6 cellular contexts compared by ENCODE assay signal in the genomic region with DNA sequence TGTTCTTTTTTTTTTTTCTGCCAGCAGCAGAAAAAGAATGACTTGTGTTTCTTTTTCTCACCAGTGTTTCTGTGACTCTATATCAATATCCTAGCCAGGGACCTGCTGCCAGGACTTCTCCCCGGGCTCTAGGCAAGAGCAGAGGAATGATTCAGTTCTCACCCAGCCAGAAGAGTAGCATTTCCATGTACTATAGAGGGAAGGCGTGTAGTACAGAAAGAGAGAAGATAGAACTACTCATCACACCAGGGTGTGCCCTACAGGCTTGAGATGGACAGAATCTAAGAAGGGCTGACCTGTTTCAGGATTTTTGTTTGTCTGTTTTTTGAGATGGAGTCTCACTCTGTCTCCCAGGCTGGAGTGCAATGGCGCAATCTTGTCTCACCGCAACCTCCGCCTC. TPM values are rescaled to one million over a fixed set of nuclear protein-coding genes. Genes with fewer than 3 reads are reported as not detected.
DNase-seq lines count a peak whose midpoint lies in the region; ATAC-seq, FAIRE-seq and TF ChIP-seq lines count a peak whose summit lies in the region.
"Not testable (repeated sequence)": the region's sequence is repeated elsewhere in the genome, so short reads cannot be mapped to it uniquely, and the experiment has no call there.

No MANE protein-coding gene starts in this region.

- H3K27me3 Mint-ChIP-seq in type B pancreatic cell: not testable (repeated sequence)

- H3K27ac Mint-ChIP-seq in type B pancreatic cell: peak overlapping the region; percentile 73

- TF ChIP-seq EP300 in K562 (IDR thresholded peaks at IDR 0.05; ENCODE audit: low read length): not testable (repeated sequence)

- 67% methylated on average over 4 of the region's 5 CpGs for WGBS in K562 (ENCODE audit: insufficient coverage, low coverage, missing lambda C conversion rate)
- 69 to 70% methylated on average over 5 of the region's 5 CpGs for WGBS in esophagus squamous epithelium, 2 donors

- not testable (repeated sequence) for H3K9me3 Mint-ChIP-seq in type B pancreatic cell

- H3K4me1 Mint-ChIP-seq in type B pancreatic cell (ENCODE audit: unreplicated experiment): not testable (repeated sequence)

- not testable (repeated sequence) for H3K27ac ChIP-seq in PC-3 (ENCODE audit: low read length); K562 (ENCODE audit: extremely low read depth, low read depth, low read length)
- peak overlapping the region in 3 of 4 donors; percentile 26 to 30 (median 30) for H3K27ac ChIP-seq in esophagus squamous epithelium
- peak overlapping the region; percentile 92 for H3K27ac ChIP-seq in neutrophil

- FAIRE-seq in K562 (lab: Jason Lieb, UNC): not testable (repeated sequence)

- intact Hi-C loops in PC-3 (cut with micrococcal nuclease); K562 (cut with micrococcal nuclease); esophagus squamous epithelium (cut with DNase I): not testable (repeated sequence)

- not testable (repeated sequence) for H3K4me3 Mint-ChIP-seq in type B pancreatic cell

- ATAC-seq in PC-3: peak; percentile 51
- not testable (repeated sequence) for ATAC-seq in K562

- CTCF ChIA-PET in PC-3 (lab: Charles Lee); K562 (lab: Yijun Ruan, JAX; ENCODE audit: low intra/inter-chr PET ratio): not testable (repeated sequence)

- H3K4me3 ChIP-seq in PC-3 (ENCODE audit: low read length); K562; epithelial cell of esophagus (ENCODE audit: low read length); esophagus squamous epithelium; neutrophil (ENCODE audit: low read depth in 1 of 2, low read length in 1 of 2): not testable (repeated sequence)

- BruUV-seq in PC-3 (replicated peaks; lab: Mats Ljungman, UMichigan); K562 (replicated peaks; lab: Mats Ljungman, UMichigan): not testable (repeated sequence)

- not testable (repeated sequence) for H3K4me2 ChIP-seq in PC-3 (ENCODE audit: low read length); K562 (ENCODE audit: insufficient read depth, low read length)

- H3K79me2 ChIP-seq in PC-3 (ENCODE audit: low read length); K562 (ENCODE audit: control insufficient read depth, insufficient read depth, low read length): not testable (repeated sequence)

- not testable (repeated sequence) for H3F3A ChIP-seq in PC-3 (ENCODE audit: low read length, unreplicated experiment)

- not testable (repeated sequence) for H4K20me1 ChIP-seq in PC-3 (ENCODE audit: low read length); K562 (replicated peaks; ENCODE audit: control insufficient read depth, insufficient read depth, low read length)

- not testable (repeated sequence) for H3K9ac ChIP-seq in PC-3 (ENCODE audit: low read length); K562 (ENCODE audit: insufficient read depth in 1 of 2, low read depth in 2 of 2, low read length in 2 of 2)

- not testable (repeated sequence) for H3K9me1 ChIP-seq in K562 (ENCODE audit: control insufficient read depth, insufficient read depth, low read length)

- not testable (repeated sequence) for H3K27me3 ChIP-seq in PC-3 (ENCODE audit: low read length); K562 (ENCODE audit: control insufficient read depth in 2 of 2, insufficient read depth in 2 of 2, low read length in 2 of 2); esophagus squamous epithelium; neutrophil

- POLR2A ChIA-PET in PC-3 (lab: Charles Lee; ENCODE audit: unreplicated experiment); K562 (lab: Yijun Ruan, JAX): not testable (repeated sequence)

- not testable (repeated sequence) for H3K36me3 ChIP-seq in PC-3 (ENCODE audit: low read depth, low read length); K562 (ENCODE audit: control insufficient read depth, insufficient read depth, low read length); esophagus squamous epithelium; neutrophil

- TF ChIP-seq POLR2A in K562 (conservative IDR thresholded peaks at IDR 0.05); esophagus squamous epithelium (IDR thresholded peaks at IDR 0.05): not testable (repeated sequence)

- H3K4me1 ChIP-seq in PC-3 (ENCODE audit: insufficient read depth, low read length); K562 (replicated peaks in 1 of 2; ENCODE audit: control insufficient read depth in 2 of 2, insufficient read depth in 2 of 2, low read length in 2 of 2); esophagus squamous epithelium: not testable (repeated sequence)
- peaks cover 63 to 66% of the 10 kb centered on the region in 2 experiments for H3K4me1 ChIP-seq in neutrophil (ENCODE audit: control insufficient read depth in 1 of 2, insufficient read depth in 1 of 2, low read depth in 1 of 2, low read length in 1 of 2)

- not testable (repeated sequence) for H3K9me2 ChIP-seq in PC-3 (replicated peaks; ENCODE audit: low read length)

- H3K9me3 ChIP-seq in PC-3 (ENCODE audit: low read length); K562 (replicated peaks; ENCODE audit: control insufficient read depth, insufficient read depth, low read depth, low read length); esophagus squamous epithelium; neutrophil: not testable (repeated sequence)

- H3K36me3 Mint-ChIP-seq in type B pancreatic cell: not testable (repeated sequence)

- TF ChIP-seq RAD21 in K562 (CRISPR knock-in tag; conservative IDR thresholded peaks at IDR 0.05 in 1 of 2, IDR thresholded peaks at IDR 0.05 in 1 of 2): not testable (repeated sequence)

- DNase-seq in PC-3; K562 (ENCODE audit: extremely low read depth in 1 of 4, low spot score in 3 of 4); esophagus squamous epithelium (lab: John Stamatoyannopoulos, UW); type B pancreatic cell (ENCODE audit: extremely low spot score, unreplicated experiment): not testable (repeated sequence)
- DNase-seq in epithelial cell of esophagus (ENCODE audit: low read depth): peak; percentile 74

- not testable (repeated sequence) for TF ChIP-seq CTCF in PC-3 (conservative IDR thresholded peaks at IDR 0.05; ENCODE audit: low read depth, low read length); K562 (IDR thresholded peaks at IDR 0.05 in 2 of 3, conservative IDR thresholded peaks at IDR 0.05 in 1 of 3; ENCODE audit: insufficient read depth in 2 of 3, low read depth in 1 of 3, low read length in 3 of 3); epithelial cell of esophagus (IDR thresholded peaks at IDR 0.05; ENCODE audit: insufficient read depth, low read depth, low read length, missing control alignments); esophagus squamous epithelium (IDR thresholded peaks at IDR 0.05); neutrophil (IDR thresholded peaks at IDR 0.05); type B pancreatic cell (conservative IDR thresholded peaks at IDR 0.05)

- in situ Hi-C loops in K562 (cut with MboI): loop anchor here (5.0 kb wide), 1 partner anchor 1322 kb away; no protein-coding TSS in a partner anchor

- H2AFZ ChIP-seq in PC-3 (ENCODE audit: low read length); K562 (ENCODE audit: low read depth, low read length): not testable (repeated sequence)

TF ChIP-seq in K562, 482 proteins besides CTCF, POLR2A, EP300 and RAD21:
- TF ChIP-seq CEBPB (tag; IDR thresholded peaks at IDR 0.05): 0 out of 2 replicates have a peak, but pooled peaks have one; percentile 18

RNA-seq across cellular contexts. Expression of a gene that starts 11.4 kb away (rescaled TPM):
- total RNA-seq in PC-3 (2014; rRNA removed) (15.8 and 17.9 TPM in 2 replicates), K562 (2014; rRNA removed) (11.2 and 12.8 TPM in 2 replicates), K562 (2014; rRNA removed; fragmentation: Illumina TruSeq; extraction: Trizol) (12.8 and 14.7 TPM in 2 replicates), K562 (2015; rRNA removed; fragmentation: Illumina TruSeq; extraction: Trizol) (10.7 and 11.7 TPM in 2 replicates), K562 (2021) (14.2 and 17.4 TPM in 2 replicates), esophagus squamous epithelium (10 to 100 TPM; 13.9 to 22.4 (median 15.6) TPM), type B pancreatic cell (ENCODE audit: low replicate concordance) (35.3 and 35.8 TPM in 2 replicates)
- 60.6 and 93.7 TPM in 2 replicates for total RNA-seq in K562 (2011; cell fraction: chromatin; rRNA removed; ENCODE audit: low replicate concordance)
- total RNA-seq in K562 (2011; cell fraction: nucleolus; rRNA removed): 51.7 and 62.2 TPM in 2 replicates
- 58.4 and 67.3 TPM in 2 replicates for total RNA-seq in K562 (2011; cell fraction: nucleoplasm; rRNA removed)
- polyA plus RNA-seq in K562 (2011; rRNA removed) (18.2 and 19.2 TPM in 2 replicates), K562 (2014; fragmentation: Illumina TruSeq; extraction: Trizol) (11.0 and 12.8 TPM in 2 replicates), K562 (2014; fragmentation: Nextera tagmentation; extraction: Ambion mirVana) (10 to 100 TPM; 13.3 to 13.4 TPM), K562 (2014; rRNA removed) (12.8 and 19.5 TPM in 2 replicates)
- polyA plus RNA-seq in K562 (2011; cell fraction: cytosol; rRNA removed): 10.3 and 11.9 TPM in 2 replicates
- polyA plus RNA-seq in K562 (2011; cell fraction: nucleus; rRNA removed): 50.1 and 55.3 TPM in 2 replicates
- polyA plus RNA-seq in K562 (2012): 10.9 and 18.8 TPM in 2 replicates
- polyA minus RNA-seq in K562 (2011; rRNA and poly(A)+ RNA removed): 14.8 and 16.9 TPM in 2 replicates
- polyA minus RNA-seq in K562 (2011; cell fraction: cytosol; rRNA and poly(A)+ RNA removed): 6.4 and 6.9 TPM in 2 replicates
- 17.6 and 27.8 TPM in 2 replicates for polyA minus RNA-seq in K562 (2011; cell fraction: nucleus; rRNA and poly(A)+ RNA removed)
